ENCODE assay signal across 18 cellular contexts in the genomic region with DNA sequence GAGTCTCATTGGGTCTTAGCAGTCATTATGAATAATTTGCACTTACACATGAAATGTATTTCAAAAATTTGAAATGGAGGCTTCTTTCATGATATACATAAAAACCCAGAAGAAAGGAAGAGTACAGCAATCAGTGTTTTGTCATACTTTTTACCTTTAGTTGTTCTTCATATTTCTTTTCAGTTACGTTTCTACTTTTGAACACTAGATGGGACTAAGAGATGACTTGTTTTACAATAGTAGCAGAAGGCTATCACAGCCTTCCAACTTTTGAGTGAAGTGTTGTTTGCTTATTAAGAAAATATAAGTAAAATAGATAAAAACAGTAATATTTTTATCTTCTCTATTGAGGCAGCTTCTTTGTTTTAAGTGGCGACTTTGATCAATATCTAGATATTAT. TPM values are rescaled to one million over a fixed set of nuclear protein-coding genes. Genes with fewer than 3 reads are reported as not detected.
DNase-seq lines count a peak whose midpoint lies in the region; TF ChIP-seq lines count a peak whose summit lies in the region.
"Had no signal": no experiment of that assay in that cellular context is flagged by ENCODE, and none has a peak within 500 bp of the region (broad histone marks: within the 10 kb centered on the region; RNA-seq: fewer than 3 reads in every experiment).

No MANE protein-coding gene starts in this region.

- no peak overlapping the region for H2AK5ac ChIP-seq in H9 (ENCODE audit: insufficient read length, low read length)

- H3K56ac ChIP-seq in H9 (ENCODE audit: insufficient read length, low read depth, low read length) = no peak overlapping the region

- no peak overlapping the region for H2BK15ac ChIP-seq in H9 (ENCODE audit: low read depth, low read length)

- H2BK5ac ChIP-seq in H9 (ENCODE audit: insufficient read length, low read length) = no peak overlapping the region

- H3K4me3 ChIP-seq in AG10803 (ENCODE audit: low read length) = no peak overlapping the region
- no peak overlapping the region for H3K4me3 ChIP-seq in hepatocyte
- no peak overlapping the region for H3K4me3 ChIP-seq in breast epithelium
- H3K4me3 ChIP-seq: gastroesophageal sphincter, SJSA1 had no signal

- intact Hi-C loops in breast epithelium (cut with DNase I; ENCODE audit: low total_unique reads) = no loop called here

- H3K27me3 ChIP-seq in H9 (ENCODE audit: insufficient read depth, low read length) = no peaks in the 10 kb centered on the region
- H3K27me3 ChIP-seq in hepatocyte = no peaks in the 10 kb centered on the region
- H3K27me3 ChIP-seq in breast epithelium = no peaks in the 10 kb centered on the region
- H3K27me3 ChIP-seq: gastroesophageal sphincter, SJSA1 had no signal

- H4K8ac ChIP-seq in H9 (replicated peaks; ENCODE audit: insufficient read length, low read depth, low read length) = no peak overlapping the region

- no peak overlapping the region for H2AFZ ChIP-seq in H9 (ENCODE audit: low read length)
- no peak overlapping the region for H2AFZ ChIP-seq in hepatocyte

- H3K4me1 Mint-ChIP-seq in H9 = peaks cover 11 to 22% of the 10 kb centered on the region in 2 experiments
- H3K4me1 Mint-ChIP-seq in T-helper 1 cell treated with Interleukin-12 subunit alpha and Interleukin-12 subunit beta and Interleukin-4 antibody, amounts not matched to agents 30 μg/mL and 1 μg/mL, for 36 hours (ENCODE audit: low read depth) = peaks cover 27% of the 10 kb centered on the region
- H3K4me1 Mint-ChIP-seq in T-helper 2 cell treated with Interferon-gamma antibody and Interleukin-4, amounts not matched to agents 5 μg/mL and 100 μg/mL, for 36 hours (ENCODE audit: low read depth) = peaks cover 21% of the 10 kb centered on the region
- H3K4me1 Mint-ChIP-seq: nephron progenitor cell had no signal

- no CpG with 5 or more reads among the region's 2 CpGs for WGBS in H9 (ENCODE audit: extremely low coverage, insufficient read length, low lambda C conversion rate)
- WGBS in hepatocyte (ENCODE audit: low lambda C conversion rate, missing lambda C conversion rate) = 62% methylated on average over 2 of the region's 2 CpGs

- no peak overlapping the region for H4K91ac ChIP-seq in H9 (ENCODE audit: insufficient read length, low read depth, low read length)

- H3K4me1 ChIP-seq in H9 (ENCODE audit: insufficient read depth, low read length) (no peaks in the 10 kb centered on the region), hepatocyte (ENCODE audit: insufficient read depth) (no peaks in the 10 kb centered on the region), breast epithelium (no peaks in the 10 kb centered on the region)
- H3K4me1 ChIP-seq: gastroesophageal sphincter, SJSA1 had no signal

- H3K23ac ChIP-seq in H9 (ENCODE audit: insufficient read length, low read depth, low read length) = no peak overlapping the region

- H3K4me2 ChIP-seq in H9 (ENCODE audit: insufficient read depth, insufficient read length, low read length) (no peak overlapping the region), hepatocyte (peak overlapping the region; percentile 40)

- TF ChIP-seq CTCF in AG10803 (conservative IDR thresholded peaks at IDR 0.05; ENCODE audit: low read length) = peak; percentile 47
- peak; percentile 44; the same call in 2 of the 3 replicates for TF ChIP-seq CTCF in H9 (conservative IDR thresholded peaks at IDR 0.05)
- TF ChIP-seq CTCF in hepatocyte (IDR thresholded peaks at IDR 0.05; ENCODE audit: poor library complexity) = peak; percentile 49
- no peak for TF ChIP-seq CTCF in breast epithelium (IDR thresholded peaks at IDR 0.05)

- no peak overlapping the region; a peak in 2 of 7 replicates for H3K27ac Mint-ChIP-seq in H9
- H3K27ac Mint-ChIP-seq in T-helper 1 cell treated with Interleukin-12 subunit alpha and Interleukin-12 subunit beta and Interleukin-4 antibody, amounts not matched to agents 30 μg/mL and 1 μg/mL, for 36 hours = peak overlapping the region; percentile 60
- H3K27ac Mint-ChIP-seq in T-helper 2 cell treated with Interferon-gamma antibody and Interleukin-4, amounts not matched to agents 5 μg/mL and 100 μg/mL, for 36 hours = no peak overlapping the region
- H3K27ac Mint-ChIP-seq: activated CD4-positive, alpha-beta T cell treated with anti-CD3 and anti-CD28 coated beads, Interleukin-2, amount 10 ng/mL, durations not matched to agents 24 days and 14 days; IgD-negative memory B cell; nephron progenitor cell had no signal

- no peaks in the 10 kb centered on the region for H3K9me2 ChIP-seq in hepatocyte (replicated peaks; ENCODE audit: insufficient read depth)

- H3K79me2 ChIP-seq in H9 (ENCODE audit: insufficient read depth, low read length) (no peaks in the 10 kb centered on the region), hepatocyte (no peaks in the 10 kb centered on the region)

- no peak overlapping the region for H2BK20ac ChIP-seq in H9 (ENCODE audit: low read depth, low read length, poor library complexity, severe bottlenecking)

- no peaks in the 10 kb centered on the region for H3K9me3 Mint-ChIP-seq in H9
- H3K9me3 Mint-ChIP-seq in T-helper 1 cell treated with Interleukin-12 subunit alpha and Interleukin-12 subunit beta and Interleukin-4 antibody, amounts not matched to agents 30 μg/mL and 1 μg/mL, for 36 hours = no peaks in the 10 kb centered on the region
- H3K9me3 Mint-ChIP-seq in T-helper 2 cell treated with Interferon-gamma antibody and Interleukin-4, amounts not matched to agents 5 μg/mL and 100 μg/mL, for 36 hours = no peaks in the 10 kb centered on the region
- H3K9me3 Mint-ChIP-seq: activated CD4-positive, alpha-beta T cell treated with anti-CD3 and anti-CD28 coated beads, Interleukin-2, amount 10 ng/mL, durations not matched to agents 24 days and 14 days; IgD-negative memory B cell; nephron progenitor cell had no signal

- H2BK120ac ChIP-seq in H9 (ENCODE audit: low read depth, low read length, poor library complexity, severe bottlenecking) = no peak overlapping the region

- no peak overlapping the region for H3K4ac ChIP-seq in H9 (ENCODE audit: low read depth, low read length)

- no peak overlapping the region for H3K27ac ChIP-seq in H9 (ENCODE audit: insufficient read length, low read depth, low read length)
- H3K27ac ChIP-seq in hepatocyte = no peak overlapping the region
- no peak overlapping the region for H3K27ac ChIP-seq in breast epithelium
- H3K27ac ChIP-seq: gastroesophageal sphincter, SJSA1 had no signal

- H3K9ac ChIP-seq in H9 (ENCODE audit: extremely low read depth, insufficient read length, low read length) = no peak overlapping the region

- no peak overlapping the region for H3K4me3 Mint-ChIP-seq in H9
- no peak overlapping the region for H3K4me3 Mint-ChIP-seq in T-helper 1 cell treated with Interleukin-12 subunit alpha and Interleukin-12 subunit beta and Interleukin-4 antibody, amounts not matched to agents 30 μg/mL and 1 μg/mL, for 36 hours
- no peak overlapping the region for H3K4me3 Mint-ChIP-seq in T-helper 2 cell treated with Interferon-gamma antibody and Interleukin-4, amounts not matched to agents 5 μg/mL and 100 μg/mL, for 36 hours
- H3K4me3 Mint-ChIP-seq: activated CD4-positive, alpha-beta T cell treated with anti-CD3 and anti-CD28 coated beads, Interleukin-2, amount 10 ng/mL, durations not matched to agents 24 days and 14 days; IgD-negative memory B cell; nephron progenitor cell had no signal

- H3K36me3 Mint-ChIP-seq in H9 (ENCODE audit: insufficient read depth in 1 of 3, low read depth in 3 of 3) = no peaks in the 10 kb centered on the region; a peak in 2 of 7 replicates
- peaks cover 19% of the 10 kb centered on the region for H3K36me3 Mint-ChIP-seq in T-helper 1 cell treated with Interleukin-12 subunit alpha and Interleukin-12 subunit beta and Interleukin-4 antibody, amounts not matched to agents 30 μg/mL and 1 μg/mL, for 36 hours (ENCODE audit: low read depth)
- peaks cover 15% of the 10 kb centered on the region for H3K36me3 Mint-ChIP-seq in T-helper 2 cell treated with Interferon-gamma antibody and Interleukin-4, amounts not matched to agents 5 μg/mL and 100 μg/mL, for 36 hours (ENCODE audit: low read depth)

- no peaks in the 10 kb centered on the region for H3K36me3 ChIP-seq in hepatocyte (replicated peaks; ENCODE audit: insufficient read depth, low read depth)
- no peaks in the 10 kb centered on the region for H3K36me3 ChIP-seq in breast epithelium

- no peak overlapping the region for H4K5ac ChIP-seq in H9 (ENCODE audit: insufficient read length, low read depth, low read length)

- H3T11ph ChIP-seq in H9 (ENCODE audit: low read length) = no peak overlapping the region

- no peak for TF ChIP-seq POLR2A in breast epithelium (IDR thresholded peaks at IDR 0.05)

- no peak overlapping the region for H2BK12ac ChIP-seq in H9 (ENCODE audit: insufficient read length, low read depth, low read length)

- H3K23me2 ChIP-seq in H9 (ENCODE audit: insufficient read length, low read depth, low read length, poor library complexity, severe bottlenecking) = no peaks in the 10 kb centered on the region

- H3K14ac ChIP-seq in H9 (ENCODE audit: insufficient read depth, low read length) = no peak overlapping the region

- H4K20me1 ChIP-seq in H9 (ENCODE audit: control insufficient read depth, insufficient read depth, insufficient read length) (no peaks in the 10 kb centered on the region), hepatocyte (ENCODE audit: insufficient read depth, poor library complexity, severe bottlenecking) (no peaks in the 10 kb centered on the region)

- H3K9me3 ChIP-seq in H9 (ENCODE audit: control insufficient read depth, low read depth, low read length) = no peaks in the 10 kb centered on the region
- no peaks in the 10 kb centered on the region for H3K9me3 ChIP-seq in hepatocyte (ENCODE audit: low read depth)
- H3K9me3 ChIP-seq in breast epithelium = no peaks in the 10 kb centered on the region
- H3K9me3 ChIP-seq: gastroesophageal sphincter, SJSA1 had no signal

- H3K79me1 ChIP-seq in H9 (ENCODE audit: insufficient read depth, low read depth, low read length, poor library complexity, severe bottlenecking) = no peaks in the 10 kb centered on the region

- no peak overlapping the region for H3K18ac ChIP-seq in H9 (ENCODE audit: insufficient read length, low read depth, low read length)

- DNase-seq in AG10803 (ENCODE audit: low read depth) (peak; percentile 13), H9 (no peak), hepatocyte (ENCODE audit: low spot score) (peak; percentile 9), breast epithelium (ENCODE audit: low spot score in 2 of 2) (no peak), NCI-H2227 treated with DMSO at 0.1 percent for 48 hours (lab: John Stamatoyannopoulos, UW) (no peak), RPMI8226 (no peak)
- DNase-seq in T-helper 2 cell treated with Interferon-gamma antibody and Interleukin-4, amounts not matched to agents 5 μg/mL and 100 μg/mL, for 36 hours (ENCODE audit: low spot score) = no peak
- DNase-seq: activated CD4-positive, alpha-beta T cell treated with anti-CD3 and anti-CD28 coated beads, Interleukin-2, amount 10 ng/mL, durations not matched to agents 24 days and 14 days; activated gamma-delta T cell; cerebellar nuclear complex; COR-L47; HCEC 1CT; NCI-H446; nephron progenitor cell had no signal

- H3K27me3 Mint-ChIP-seq in H9 (ENCODE audit: low read depth) = no peaks in the 10 kb centered on the region
- no peaks in the 10 kb centered on the region for H3K27me3 Mint-ChIP-seq in T-helper 1 cell treated with Interleukin-12 subunit alpha and Interleukin-12 subunit beta and Interleukin-4 antibody, amounts not matched to agents 30 μg/mL and 1 μg/mL, for 36 hours (ENCODE audit: low read depth)
- H3K27me3 Mint-ChIP-seq in T-helper 2 cell treated with Interferon-gamma antibody and Interleukin-4, amounts not matched to agents 5 μg/mL and 100 μg/mL, for 36 hours (ENCODE audit: low read depth) = no peaks in the 10 kb centered on the region
- H3K27me3 Mint-ChIP-seq: activated CD4-positive, alpha-beta T cell treated with anti-CD3 and anti-CD28 coated beads, Interleukin-2, amount 10 ng/mL, durations not matched to agents 24 days and 14 days; IgD-negative memory B cell had no signal

RNA-seq across cellular contexts. Expression of a gene that starts 58.1 kb away (rescaled TPM):
- total RNA-seq in H9 (2021) = 4.7 and 7.8 TPM in 2 replicates
- total RNA-seq in hepatocyte = 20.1 and 21.8 TPM in 2 replicates
- 5.3 and 7.8 TPM in 2 replicates for polyA plus RNA-seq in hepatocyte
- 10 to 100 TPM in 1 of 3 donors, 1 to 10 TPM in 2; 7.4 to 16.7 (median 9.7) TPM for total RNA-seq in breast epithelium

Comparison
In these comparisons a context has a peak if more than half of its experiments do, and no peak if none do; other contexts are left out.
1. DNase-seq: peak in AG10803 (single experiment) and hepatocyte (single experiment); none in H9 (single experiment), T-helper 2 cell treated with Interferon-gamma antibody and Interleukin-4, amounts not matched to agents 5 μg/mL and 100 μg/mL, for 36 hours (single experiment), breast epithelium (0 of 2), NCI-H2227 treated with DMSO at 0.1 percent for 48 hours (single experiment) and RPMI8226 (single experiment).
2. CTCF ChIP-seq: peak in AG10803 (single experiment), H9 (single experiment) and hepatocyte (single experiment); none in breast epithelium (0 of 3).